Comparison of ENCODE assay signal across 29 cellular contexts in genomic region chr18:74186661-74187060, GRCh38. TPM values are rescaled to one million over a fixed set of nuclear protein-coding genes. Genes with fewer than 3 reads are reported as not detected.
"Had no signal": no experiment of that assay in that cellular context is flagged by ENCODE, and none has a peak within 500 bp of the region (broad histone marks: within the 10 kb centered on the region; RNA-seq: fewer than 3 reads in every experiment).

No MANE protein-coding gene starts in this region.

- DNase-seq: activated CD4-positive, alpha-beta memory T cell treated with anti-CD3 and anti-CD28 coated beads, Interleukin-2, amount 10 ng/mL, durations not matched to agents 7 days and 5 days; activated CD4-positive, alpha-beta T cell treated with anti-CD3 and anti-CD28 coated beads for 1 hour; activated CD4-positive, alpha-beta T cell treated with anti-CD3 and anti-CD28 coated beads for 4 hours; activated CD4-positive, alpha-beta T cell treated with anti-CD3 and anti-CD28 coated beads, Interleukin-2, amount 10 ng/mL, durations not matched to agents 7 days and 5 days; activated CD4-positive, alpha-beta T cell treated with anti-CD3 and anti-CD28 coated beads, Interleukin-2, amount 50 U/mL, for 4 hours; activated CD8-positive, alpha-beta memory T cell treated with anti-CD3 and anti-CD28 coated beads, Interleukin-2, amount 50 U/mL, for 48 hours; activated effector memory CD4-positive, alpha-beta T cell treated with Interleukin-2 at 50 U/mL for 16 hours; activated gamma-delta T cell treated with Interleukin-2 at 50 U/mL for 16 hours; activated naive CD4-positive, alpha-beta T cell treated with anti-CD3 and anti-CD28 coated beads, Interleukin-2, amount 50 U/mL, for 16 hours; activated naive CD4-positive, alpha-beta T cell treated with Interleukin-2 at 50 U/mL for 16 hours; activated naive CD8-positive, alpha-beta T cell treated with anti-CD3 and anti-CD28 coated beads for 36 hours; activated naive CD8-positive, alpha-beta T cell treated with anti-CD3 and anti-CD28 coated beads, Interleukin-2, amount 50 U/mL, for 24 hours; activated T-cell treated with anti-CD3 and anti-CD28 coated beads for 4 hours; activated T-cell treated with anti-CD3 and anti-CD28 coated beads, Interleukin-2, amount 50 U/mL, for 24 hours; activated T-cell treated with anti-CD3 and anti-CD28 coated beads, Interleukin-2, amount 50 U/mL, for 72 hours; adrenal gland; amygdala; aorta; body of pancreas; central memory CD4-positive, alpha-beta T cell; cerebellar nuclear complex; colonic mucosa; effector CD8-positive, alpha-beta T cell; endodermal cell; foreskin melanocyte; heart right ventricle; T-helper 2 cell had no signal

- H3K27ac Mint-ChIP-seq: activated CD4-positive, alpha-beta memory T cell treated with anti-CD3 and anti-CD28 coated beads, Interleukin-2, amount 10 ng/mL, durations not matched to agents 7 days and 5 days; activated CD4-positive, alpha-beta T cell treated with anti-CD3 and anti-CD28 coated beads, Interleukin-2, amount 10 ng/mL, durations not matched to agents 7 days and 5 days; activated naive CD8-positive, alpha-beta T cell treated with anti-CD3 and anti-CD28 coated beads for 36 hours; activated naive CD8-positive, alpha-beta T cell treated with anti-CD3 and anti-CD28 coated beads, Interleukin-2, amount 50 U/mL, for 24 hours; activated T-cell treated with anti-CD3 and anti-CD28 coated beads, Interleukin-2, amount 50 U/mL, for 24 hours; activated T-cell treated with anti-CD3 and anti-CD28 coated beads, Interleukin-2, amount 50 U/mL, for 72 hours; endodermal cell had no signal

- H3K27ac ChIP-seq: adrenal gland, colonic mucosa, esophagus muscularis mucosa, gastroesophageal sphincter, heart right ventricle had no signal

- H3K9me3 ChIP-seq: adrenal gland, body of pancreas, colonic mucosa, esophagus muscularis mucosa, gastroesophageal sphincter, heart right ventricle had no signal

- ATAC-seq: activated naive CD8-positive, alpha-beta T cell treated with anti-CD3 and anti-CD28 coated beads, Interleukin-2, amount 50 U/mL, for 24 hours; activated T-cell treated with anti-CD3 and anti-CD28 coated beads, Interleukin-2, amount 50 U/mL, for 72 hours; body of pancreas; gastroesophageal sphincter; heart right ventricle had no signal

- H3K4me3 ChIP-seq: adrenal gland, body of pancreas, colonic mucosa, esophagus muscularis mucosa, gastroesophageal sphincter, heart right ventricle had no signal

- H3K36me3 Mint-ChIP-seq: activated naive CD8-positive, alpha-beta T cell treated with anti-CD3 and anti-CD28 coated beads for 36 hours had no signal

- H3K9me3 Mint-ChIP-seq: activated CD4-positive, alpha-beta memory T cell treated with anti-CD3 and anti-CD28 coated beads, Interleukin-2, amount 10 ng/mL, durations not matched to agents 7 days and 5 days; activated CD4-positive, alpha-beta T cell treated with anti-CD3 and anti-CD28 coated beads, Interleukin-2, amount 10 ng/mL, durations not matched to agents 7 days and 5 days; activated naive CD8-positive, alpha-beta T cell treated with anti-CD3 and anti-CD28 coated beads for 36 hours; activated naive CD8-positive, alpha-beta T cell treated with anti-CD3 and anti-CD28 coated beads, Interleukin-2, amount 50 U/mL, for 24 hours; activated T-cell treated with anti-CD3 and anti-CD28 coated beads, Interleukin-2, amount 50 U/mL, for 24 hours; activated T-cell treated with anti-CD3 and anti-CD28 coated beads, Interleukin-2, amount 50 U/mL, for 72 hours; endodermal cell had no signal

- H3K4me1 Mint-ChIP-seq: activated CD4-positive, alpha-beta memory T cell treated with anti-CD3 and anti-CD28 coated beads, Interleukin-2, amount 10 ng/mL, durations not matched to agents 7 days and 5 days; activated CD4-positive, alpha-beta T cell treated with anti-CD3 and anti-CD28 coated beads, Interleukin-2, amount 10 ng/mL, durations not matched to agents 7 days and 5 days; activated naive CD8-positive, alpha-beta T cell treated with anti-CD3 and anti-CD28 coated beads for 36 hours; activated naive CD8-positive, alpha-beta T cell treated with anti-CD3 and anti-CD28 coated beads, Interleukin-2, amount 50 U/mL, for 24 hours had no signal

- H3K36me3 ChIP-seq: adrenal gland, colonic mucosa, esophagus muscularis mucosa, gastroesophageal sphincter, heart right ventricle had no signal

- H3K4me3 Mint-ChIP-seq: activated CD4-positive, alpha-beta memory T cell treated with anti-CD3 and anti-CD28 coated beads, Interleukin-2, amount 10 ng/mL, durations not matched to agents 7 days and 5 days; activated CD4-positive, alpha-beta T cell treated with anti-CD3 and anti-CD28 coated beads, Interleukin-2, amount 10 ng/mL, durations not matched to agents 7 days and 5 days; activated naive CD8-positive, alpha-beta T cell treated with anti-CD3 and anti-CD28 coated beads for 36 hours; activated naive CD8-positive, alpha-beta T cell treated with anti-CD3 and anti-CD28 coated beads, Interleukin-2, amount 50 U/mL, for 24 hours; activated T-cell treated with anti-CD3 and anti-CD28 coated beads, Interleukin-2, amount 50 U/mL, for 24 hours; activated T-cell treated with anti-CD3 and anti-CD28 coated beads, Interleukin-2, amount 50 U/mL, for 72 hours; endodermal cell had no signal

- H3K4me1 ChIP-seq: adrenal gland, colonic mucosa, gastroesophageal sphincter, heart right ventricle had no signal

- H3K27me3 ChIP-seq: body of pancreas, colonic mucosa had no signal

RNA-seq across cellular contexts. Expression of gene FBXO15, which starts 39.0 kb away (rescaled TPM):
- total RNA-seq: colonic mucosa had no signal
